14 cellular contexts compared by ENCODE assay signal in genomic region chr7:1548438-1548831, GRCh38. TPM values are rescaled to one million over a fixed set of nuclear protein-coding genes. Genes with fewer than 3 reads are reported as not detected.
DNase-seq lines count a peak whose midpoint lies in the region; ATAC-seq and TF ChIP-seq lines count a peak whose summit lies in the region.
"Had no signal": no experiment of that assay in that cellular context is flagged by ENCODE, and none has a peak within 500 bp of the region (broad histone marks: within the 10 kb centered on the region; RNA-seq: fewer than 3 reads in every experiment).

No MANE protein-coding gene starts in this region.

- H3K79me2 ChIP-seq in H9 (ENCODE audit: insufficient read depth, low read length) = no peaks in the 10 kb centered on the region

- no peaks in the 10 kb centered on the region for H3K9me3 Mint-ChIP-seq in CD4-positive, alpha-beta T cell
- no peaks in the 10 kb centered on the region; a peak in 1 of 5 replicates for H3K9me3 Mint-ChIP-seq in H9

- H3K27me3 Mint-ChIP-seq in CD4-positive, alpha-beta T cell = no peaks in the 10 kb centered on the region
- no peaks in the 10 kb centered on the region; the same call in 1 of the 2 replicates for H3K27me3 Mint-ChIP-seq in H9 (ENCODE audit: low read depth)

- H3K23ac ChIP-seq in H9 (ENCODE audit: insufficient read length, low read depth, low read length) = no peak overlapping the region

- CTCF ChIA-PET in CD4-positive, alpha-beta T cell (lab: Charles Lee) = interaction anchor here (0.7 to 1.2 kb wide), 2 partner anchors 40 to 44 kb away, joined by 3 read pairs; partner anchors contain the start of gene INTS1
- CTCF ChIA-PET in RWPE1 (lab: Yijun Ruan, JAX) = interaction anchor here (0.7 to 1.4 kb wide), 2 partner anchors 8 to 75 kb away, joined by 4 read pairs; partner anchors contain the start of gene TMEM184A

- H3K4me2 ChIP-seq in H9 (ENCODE audit: insufficient read depth, insufficient read length, low read length) = no peak overlapping the region
- H3K4me2 ChIP-seq: KMS-11, smooth muscle cell had no signal

- no peak overlapping the region for H3K4ac ChIP-seq in H9 (ENCODE audit: low read depth, low read length)

- no peaks in the 10 kb centered on the region for H3K9me3 ChIP-seq in CD4-positive, alpha-beta T cell (ENCODE audit: control insufficient read depth, low read length)
- no peaks in the 10 kb centered on the region for H3K9me3 ChIP-seq in H9 (ENCODE audit: control insufficient read depth, low read depth, low read length)
- H3K9me3 ChIP-seq: body of pancreas, thyroid gland had no signal

- no peak for DNase-seq in CD4-positive, alpha-beta T cell
- DNase-seq in H9 (no peak), RWPE1 (ENCODE audit: low spot score) (no peak), islet precursor cell (peak; percentile 67), UCSD-AML1 (lab: John Stamatoyannopoulos, UW; ENCODE audit: unreplicated experiment) (no peak), NCI-H1930 (lab: John Stamatoyannopoulos, UW) (no peak)
- DNase-seq: activated T-cell treated with anti-CD3 and anti-CD28 coated beads for 4 hours, body of pancreas, DMS79, PC-3, thyroid gland had no signal

- H2BK20ac ChIP-seq in H9 (ENCODE audit: low read depth, low read length, poor library complexity, severe bottlenecking) = no peak overlapping the region

- no peak overlapping the region for H2BK5ac ChIP-seq in H9 (ENCODE audit: insufficient read length, low read length)

- H3K56ac ChIP-seq in H9 (ENCODE audit: insufficient read length, low read depth, low read length) = no peak overlapping the region

- H3K27ac Mint-ChIP-seq in CD4-positive, alpha-beta T cell = no peak overlapping the region
- H3K27ac Mint-ChIP-seq in H9 = peak overlapping the region in 1 of 3 experiments; percentile 56; a peak in 2 of 7 replicates

- no peaks in the 10 kb centered on the region for H3K36me3 Mint-ChIP-seq in CD4-positive, alpha-beta T cell (ENCODE audit: low read depth)
- H3K36me3 Mint-ChIP-seq in H9 (ENCODE audit: insufficient read depth in 1 of 3, low read depth in 3 of 3) = no peaks in the 10 kb centered on the region

- POLR2A ChIA-PET in CD4-positive, alpha-beta T cell (lab: Charles Lee) = no interaction called here
- POLR2A ChIA-PET in RWPE1 (lab: Yijun Ruan, JAX; ENCODE audit: low non-redundant PET) = no interaction called here

- no peak overlapping the region for H4K91ac ChIP-seq in H9 (ENCODE audit: insufficient read length, low read depth, low read length)

- no peaks in the 10 kb centered on the region for H3K27me3 ChIP-seq in CD4-positive, alpha-beta T cell (ENCODE audit: control insufficient read depth, insufficient read depth, low read length)
- no peaks in the 10 kb centered on the region for H3K27me3 ChIP-seq in H9 (ENCODE audit: insufficient read depth, low read length)
- H3K27me3 ChIP-seq: body of pancreas, thyroid gland had no signal

- H3T11ph ChIP-seq in H9 (ENCODE audit: low read length) = no peak overlapping the region

- no peak overlapping the region for H3K9ac ChIP-seq in H9 (ENCODE audit: extremely low read depth, insufficient read length, low read length)
- H3K9ac ChIP-seq: KMS-11 had no signal

- no peak overlapping the region for H2BK120ac ChIP-seq in H9 (ENCODE audit: low read depth, low read length, poor library complexity, severe bottlenecking)

- H3K4me1 Mint-ChIP-seq in CD4-positive, alpha-beta T cell (ENCODE audit: low read depth) = no peaks in the 10 kb centered on the region
- no peaks in the 10 kb centered on the region for H3K4me1 Mint-ChIP-seq in H9

- peak; percentile 37 for ATAC-seq in CD4-positive, alpha-beta T cell (ENCODE audit: poor library complexity)
- no peak for ATAC-seq in GM18502 (IDR thresholded peaks at IDR 0.05; ENCODE audit: poor library complexity, unreplicated experiment)
- ATAC-seq: body of pancreas, PC-3 had no signal

- no peak overlapping the region for H2AK5ac ChIP-seq in H9 (ENCODE audit: insufficient read length, low read length)

- no peak overlapping the region for H4K5ac ChIP-seq in H9 (ENCODE audit: insufficient read length, low read depth, low read length)

- no peaks in the 10 kb centered on the region for H3K79me1 ChIP-seq in H9 (ENCODE audit: insufficient read depth, low read depth, low read length, poor library complexity, severe bottlenecking)

- peak overlapping the region; percentile 4 for H3K4me3 Mint-ChIP-seq in CD4-positive, alpha-beta T cell
- no peak overlapping the region; a peak in 1 of 5 replicates for H3K4me3 Mint-ChIP-seq in H9

- H2BK15ac ChIP-seq in H9 (ENCODE audit: low read depth, low read length) = no peak overlapping the region

- no peak overlapping the region for H2AFZ ChIP-seq in H9 (ENCODE audit: low read length)

- H2BK12ac ChIP-seq in H9 (ENCODE audit: insufficient read length, low read depth, low read length) = no peak overlapping the region

- no peak overlapping the region for H3K18ac ChIP-seq in H9 (ENCODE audit: insufficient read length, low read depth, low read length)

- no peak overlapping the region for H3K27ac ChIP-seq in CD4-positive, alpha-beta T cell (ENCODE audit: low read depth, low read length)
- H3K27ac ChIP-seq in H9 (ENCODE audit: insufficient read length, low read depth, low read length) (no peak overlapping the region), RWPE1 (peak overlapping the region; percentile 12; the same call in 1 of the 2 replicates)
- H3K27ac ChIP-seq: body of pancreas, KMS-11, thyroid gland had no signal

- no peak overlapping the region for H4K8ac ChIP-seq in H9 (replicated peaks; ENCODE audit: insufficient read length, low read depth, low read length)

- no peak for TF ChIP-seq CTCF in CD4-positive, alpha-beta T cell (IDR thresholded peaks at IDR 0.05)
- TF ChIP-seq CTCF in H9 (conservative IDR thresholded peaks at IDR 0.05) (peak; percentile 29; the same call in 1 of the 3 replicates), RWPE1 (conservative IDR thresholded peaks at IDR 0.05; ENCODE audit: low read depth) (no peak)

- intact Hi-C loops in CD4-positive, alpha-beta T cell (cut with DNase I, micrococcal nuclease) = loop anchor here in 1 of 2 experiments (5.0 kb wide), 1 partner anchor 41 kb away; no protein-coding TSS in a partner anchor

- WGBS in H9 (ENCODE audit: extremely low coverage, insufficient read length, low lambda C conversion rate) = no CpG with 5 or more reads among the region's 17 CpGs

- no peaks in the 10 kb centered on the region for H3K4me1 ChIP-seq in H9 (ENCODE audit: insufficient read depth, low read length)
- H3K4me1 ChIP-seq: thyroid gland had no signal

- H3K14ac ChIP-seq in H9 (ENCODE audit: insufficient read depth, low read length) = no peak overlapping the region

- H4K20me1 ChIP-seq in H9 (ENCODE audit: control insufficient read depth, insufficient read depth, insufficient read length) = no peaks in the 10 kb centered on the region

- H3K23me2 ChIP-seq in H9 (ENCODE audit: insufficient read length, low read depth, low read length, poor library complexity, severe bottlenecking) = no peaks in the 10 kb centered on the region

RNA-seq across cellular contexts. Expression of gene TMEM184A, which starts 7.6 kb away (rescaled TPM):
- total RNA-seq in CD4-positive, alpha-beta T cell = under 1 TPM in 1 of 2 experiments, not detected in 1; 0.06 TPM
- 1.3 and 1.5 TPM in 2 replicates for total RNA-seq in H9 (2021)

RNA-seq across cellular contexts. Expression of gene MAFK, which starts 17.9 kb away (rescaled TPM):
- total RNA-seq in CD4-positive, alpha-beta T cell = 10 to 100 TPM; 60.1 to 65.0 TPM
- total RNA-seq in H9 (2021) = 15.6 and 16.3 TPM in 2 replicates

RNA-seq across cellular contexts. Expression of gene PSMG3, which starts 21.4 kb away (rescaled TPM):
- 10 to 100 TPM; 13.3 to 13.8 TPM for total RNA-seq in CD4-positive, alpha-beta T cell
- total RNA-seq in H9 (2021) = 63.0 and 71.1 TPM in 2 replicates

RNA-seq across cellular contexts. Expression of gene INTS1, which starts 44.2 kb away (rescaled TPM):
- 10 to 100 TPM; 91.0 to 91.5 TPM for total RNA-seq in CD4-positive, alpha-beta T cell
- 133 and 135 TPM in 2 replicates for total RNA-seq in H9 (2021)
